1 cellular context compared by ENCODE assay signal in genomic region chr1:159941139-159941866, GRCh38.
A peak's percentile ranks its signal among the peaks of the same experiment; 100 is the strongest.
TF ChIP-seq lines count a peak whose summit lies in the region.

No MANE protein-coding gene starts in this region.

TF ChIP-seq in HepG2, 621 proteins besides CTCF, POLR2A, EP300 and RAD21:
- TF ChIP-seq RFX1 (IDR thresholded peaks at IDR 0.05) (peak; percentile 35; the same call in 1 of the 2 replicates), GABPA (IDR thresholded peaks at IDR 0.05; ENCODE audit: low read depth, low read length) (no peak), GABPA (CRISPR knock-in tag; IDR thresholded peaks at IDR 0.05; ENCODE audit: low read depth) (no peak), DMAP1 (CRISPR knock-in tag; IDR thresholded peaks at IDR 0.05) (no peak), KDM6A (CRISPR knock-in tag; IDR thresholded peaks at IDR 0.05; ENCODE audit: low read depth) (no peak)
